In genomic region chr11:9888938-9889337, GRCh38 we compare ENCODE assay signal across 27 cellular contexts.
"Had no signal": no experiment of that assay in that cellular context is flagged by ENCODE, and none has a peak within 500 bp of the region (broad histone marks: within the 10 kb centered on the region; RNA-seq: fewer than 3 reads in every experiment).

No MANE protein-coding gene starts in this region.

- H3K4me1 Mint-ChIP-seq: immature natural killer cell; natural killer cell; stimulated activated naive B cell treated with anti-CD40 and anti-IgM and Interleukin-4, amounts not matched to agents 10 μg/mL and 1 μg/mL and 100 μg/mL, for 72 hours had no signal

- H3K4me3 ChIP-seq: left lung, lower lobe of right lung, ovary, prostate gland, skin epidermis, tibial nerve, uterus had no signal

- H3K9me3 Mint-ChIP-seq: immature natural killer cell; mesothelial cell of epicardium; naive B cell; natural killer cell; stimulated activated naive B cell treated with anti-CD40 and anti-IgM and Interleukin-4, amounts not matched to agents 10 μg/mL and 1 μg/mL and 100 μg/mL, for 72 hours; stimulated activated naive CD8-positive, alpha-beta T cell treated with anti-CD3 and anti-CD28 coated beads, Interleukin-15, Interleukin-2, amounts not matched to agents 100 ng/mL and 50 ng/mL, for 24 hours; type B pancreatic cell had no signal

- H3K9me3 ChIP-seq: left lung, lower lobe of right lung, ovary, prostate gland, tibial nerve, uterus had no signal

- H3K36me3 ChIP-seq: lower lobe of right lung, ovary, prostate gland, uterus had no signal

- H3K4me3 Mint-ChIP-seq: immature natural killer cell; mesothelial cell of epicardium; naive B cell; natural killer cell; stimulated activated naive B cell treated with anti-CD40 and anti-IgM and Interleukin-4, amounts not matched to agents 10 μg/mL and 1 μg/mL and 100 μg/mL, for 72 hours; stimulated activated naive CD8-positive, alpha-beta T cell treated with anti-CD3 and anti-CD28 coated beads, Interleukin-15, Interleukin-2, amounts not matched to agents 100 ng/mL and 50 ng/mL, for 24 hours; type B pancreatic cell had no signal

- ATAC-seq: left colon; left lung; lower lobe of right lung; natural killer cell; right cardiac atrium; sciatic nerve; stimulated activated naive B cell treated with anti-CD40 and anti-IgM and Interleukin-4, amounts not matched to agents 10 μg/mL and 1 μg/mL and 100 μg/mL, for 72 hours had no signal

- H3K27me3 ChIP-seq: left lung, ovary, tibial nerve, uterus had no signal

- H3K27me3 Mint-ChIP-seq: naive B cell; stimulated activated naive B cell treated with anti-CD40 and anti-IgM and Interleukin-4, amounts not matched to agents 10 μg/mL and 1 μg/mL and 100 μg/mL, for 72 hours; stimulated activated naive CD8-positive, alpha-beta T cell treated with anti-CD3 and anti-CD28 coated beads, Interleukin-15, Interleukin-2, amounts not matched to agents 100 ng/mL and 50 ng/mL, for 24 hours; type B pancreatic cell had no signal

- H3K27ac Mint-ChIP-seq: immature natural killer cell; mesothelial cell of epicardium; naive B cell; natural killer cell; stimulated activated naive B cell treated with anti-CD40 and anti-IgM and Interleukin-4, amounts not matched to agents 10 μg/mL and 1 μg/mL and 100 μg/mL, for 72 hours; stimulated activated naive CD8-positive, alpha-beta T cell treated with anti-CD3 and anti-CD28 coated beads, Interleukin-15, Interleukin-2, amounts not matched to agents 100 ng/mL and 50 ng/mL, for 24 hours; type B pancreatic cell had no signal

- DNase-seq: hypothalamus; immature natural killer cell; kidney; left colon; left lung; lower lobe of right lung; mammary epithelial cell; mesendoderm; naive B cell; natural killer cell; ovary; retina; right cardiac atrium; stimulated activated CD4-positive, alpha-beta T cell treated with anti-CD3 and anti-CD28 coated beads, Interleukin-12 subunit alpha, Interleukin-12 subunit beta, amount 100 ng/mL, for 4 hours; stimulated activated CD4-positive, alpha-beta T cell treated with anti-CD3 and anti-CD28 coated beads, Interleukin-15, amount 100 ng/mL, for 24 hours; stimulated activated CD4-positive, alpha-beta T cell treated with anti-CD3 and anti-CD28 coated beads, Interleukin-2, amount 100 ng/mL, for 24 hours; stimulated activated CD4-positive, alpha-beta T cell treated with anti-CD3 and anti-CD28 coated beads, Interleukin-4, amount 100 ng/mL, for 1 hour; stimulated activated naive B cell treated with anti-CD40 and anti-IgM and Interleukin-4, amounts not matched to agents 10 μg/mL and 1 μg/mL and 100 μg/mL, for 72 hours; substantia nigra; uterus had no signal

- H3K4me1 ChIP-seq: left lung, lower lobe of right lung, prostate gland, tibial nerve, uterus had no signal

- H3K27ac ChIP-seq: left lung, lower lobe of right lung, ovary, prostate gland, skin epidermis, tibial nerve, uterus had no signal
